19 cellular contexts compared by ENCODE assay signal in genomic region chr4:57195622-57196021, GRCh38.
DNase-seq lines count a peak whose midpoint lies in the region; ATAC-seq and TF ChIP-seq lines count a peak whose summit lies in the region.
"Had no signal": no experiment of that assay in that cellular context is flagged by ENCODE, and none has a peak within 500 bp of the region (broad histone marks: within the 10 kb centered on the region; RNA-seq: fewer than 3 reads in every experiment).

No MANE protein-coding gene starts in this region.

- H3K36me3 ChIP-seq in left ventricle myocardium inferior (no peaks in the 10 kb centered on the region), H7 (replicated peaks; ENCODE audit: control insufficient read depth, insufficient read depth, low read length) (no peaks in the 10 kb centered on the region)
- H3K36me3 ChIP-seq: BLaER1 had no signal

- H3K4me3 ChIP-seq in left ventricle myocardium inferior (no peak overlapping the region), H7 (ENCODE audit: insufficient read depth, low read depth, low read length) (no peak overlapping the region)
- H3K4me3 ChIP-seq: BLaER1 had no signal

- peaks cover 17% of the 10 kb centered on the region for H3K4me1 Mint-ChIP-seq in chondrocyte (ENCODE audit: low read depth)
- H3K4me1 Mint-ChIP-seq: B cell had no signal

- intact Hi-C loops in Right ventricle myocardium inferior (cut with DNase I): no loop called here
- intact Hi-C loops in left ventricle myocardium inferior (cut with micrococcal nuclease): no loop called here

- no peaks in the 10 kb centered on the region for H3K9me3 ChIP-seq in left ventricle myocardium inferior (replicated peaks)
- H3K9me3 ChIP-seq: Caco-2 had no signal

- no peak overlapping the region for H3K27ac Mint-ChIP-seq in chondrocyte (ENCODE audit: unreplicated experiment)
- H3K27ac Mint-ChIP-seq: B cell; CD4-positive, CD25-positive, alpha-beta regulatory T cell; CD8-positive, alpha-beta T cell; H9 had no signal

- H3K27ac ChIP-seq in left ventricle myocardium inferior (replicated peaks): no peak overlapping the region
- H3K27ac ChIP-seq: 22Rv1, BLaER1, C4-2B had no signal

- H3K27me3 Mint-ChIP-seq in chondrocyte (ENCODE audit: low read depth): no peaks in the 10 kb centered on the region

- H3K36me3 Mint-ChIP-seq in chondrocyte (ENCODE audit: low read depth): no peaks in the 10 kb centered on the region
- H3K36me3 Mint-ChIP-seq: CD4-positive, CD25-positive, alpha-beta regulatory T cell; CD8-positive, alpha-beta T cell had no signal

- no peak for TF ChIP-seq CTCF in left ventricle myocardium inferior (IDR thresholded peaks at IDR 0.05; ENCODE audit: borderline replicate concordance)
- no peak for TF ChIP-seq CTCF in chondrocyte (IDR thresholded peaks at IDR 0.05)

- peaks cover 39% of the 10 kb centered on the region for H3K27me3 ChIP-seq in left ventricle myocardium inferior (ENCODE audit: low read depth)
- peaks cover 10% of the 10 kb centered on the region; the same call in 1 of the 2 replicates for H3K27me3 ChIP-seq in H7 (ENCODE audit: control insufficient read depth, insufficient read depth, low read length)
- H3K27me3 ChIP-seq: BLaER1 had no signal

- no peak overlapping the region for H3K4me3 Mint-ChIP-seq in chondrocyte (ENCODE audit: unreplicated experiment)
- H3K4me3 Mint-ChIP-seq: B cell; CD4-positive, CD25-positive, alpha-beta regulatory T cell; CD8-positive, alpha-beta T cell; H9 had no signal

- no peaks in the 10 kb centered on the region for H3K9me3 Mint-ChIP-seq in chondrocyte (ENCODE audit: low read depth)
- H3K9me3 Mint-ChIP-seq: CD8-positive, alpha-beta T cell; H9 had no signal

- ATAC-seq in Right ventricle myocardium inferior: peak; percentile 13
- ATAC-seq in HG02610 (IDR thresholded peaks at IDR 0.05; ENCODE audit: unreplicated experiment): no peak
- ATAC-seq: CD8-positive, alpha-beta T cell; HCT116 had no signal

- DNase-seq in Right ventricle myocardium inferior (ENCODE audit: missing footprints): no peak
- no peak for DNase-seq in left ventricle myocardium inferior
- peak; percentile 37 for DNase-seq in H7
- peak; percentile 75 for DNase-seq in chondrocyte (ENCODE audit: low spot score)
- no peak for DNase-seq in activated CD8-positive, alpha-beta memory T cell treated with anti-CD3 and anti-CD28 coated beads, Interleukin-2, amount 50 U/mL, for 4 hours
- no peak for DNase-seq in stimulated activated naive CD4-positive, alpha-beta T cell (lab: John Stamatoyannopoulos, UW)
- DNase-seq: Caco-2; CD4-positive, CD25-positive, alpha-beta regulatory T cell; CD8-positive, alpha-beta T cell; DMS153; EL; GDM1; H9 had no signal

- H3K4me1 ChIP-seq in left ventricle myocardium inferior: no peaks in the 10 kb centered on the region
- H3K4me1 ChIP-seq: Caco-2 had no signal

Comparison
In these comparisons a context has a peak if more than half of its experiments do, and no peak if none do; other contexts are left out.
1. DNase-seq: peak in H7 (single experiment) and chondrocyte (single experiment); none in Right ventricle myocardium inferior (single experiment), left ventricle myocardium inferior (single experiment), activated CD8-positive, alpha-beta memory T cell treated with anti-CD3 and anti-CD28 coated beads, Interleukin-2, amount 50 U/mL, for 4 hours (single experiment) and stimulated activated naive CD4-positive, alpha-beta T cell (0 of 6).